9 cellular contexts compared by ENCODE assay signal in genomic region chr2:3659447-3660432, GRCh38. TPM values are rescaled to one million over a fixed set of nuclear protein-coding genes. Genes with fewer than 3 reads are reported as not detected.
DNase-seq lines count a peak whose midpoint lies in the region; ATAC-seq and TF ChIP-seq lines count a peak whose summit lies in the region.
"Had no signal": no experiment of that assay in that cellular context is flagged by ENCODE, and none has a peak within 500 bp of the region (broad histone marks: within the 10 kb centered on the region; RNA-seq: fewer than 3 reads in every experiment).

No MANE protein-coding gene starts in this region.

- peak overlapping the region; percentile 82 for H3K9ac ChIP-seq in OCI-LY1 (ENCODE audit: low read length)

- no peak overlapping the region for H3K27ac Mint-ChIP-seq in endothelial cell (ENCODE audit: unreplicated experiment)

- intact Hi-C loops in sciatic nerve (cut with DNase I): no loop called here

- H3F3A ChIP-seq in OCI-LY1 (ENCODE audit: insufficient read depth, low read length): peaks cover 8% of the 10 kb centered on the region

- no peaks in the 10 kb centered on the region for H3K9me2 ChIP-seq in OCI-LY1 (ENCODE audit: low read depth, low read length)

- TF ChIP-seq CTCF in OCI-LY1 (IDR thresholded peaks at IDR 0.05; ENCODE audit: low read length) (no peak), fibroblast of villous mesenchyme (IDR thresholded peaks at IDR 0.05; ENCODE audit: insufficient read depth, low read depth, low read length) (no peak), endothelial cell (IDR thresholded peaks at IDR 0.05; ENCODE audit: unreplicated experiment) (no peak)

- H3K27me3 Mint-ChIP-seq in endothelial cell (ENCODE audit: unreplicated experiment): peaks cover 3% of the 10 kb centered on the region

- H3K36me3 Mint-ChIP-seq in endothelial cell (ENCODE audit: low read depth, unreplicated experiment): no peaks in the 10 kb centered on the region

- H3K27ac ChIP-seq in OCI-LY1 (ENCODE audit: low read depth, low read length, poor library complexity, severe bottlenecking): peak overlapping the region; percentile 99

- H3K4me2 ChIP-seq in OCI-LY1 (ENCODE audit: low read length): peak overlapping the region; percentile 60

- DNase-seq in Kasumi-1 (lab: John Stamatoyannopoulos, UW) (peak; percentile 56 to 64), fibroblast of villous mesenchyme (ENCODE audit: low read depth) (peak; percentile 64), sciatic nerve (ENCODE audit: low spot score) (peak; percentile 47), DMS53 treated with DMSO at 0.1 percent for 48 hours (lab: John Stamatoyannopoulos, UW; ENCODE audit: unreplicated experiment) (no peak), endothelial cell (ENCODE audit: low spot score) (no peak), HAP-1 (ENCODE audit: low spot score in 2 of 2) (no peak)
- DNase-seq: MV-4-11 had no signal

- H3K9me3 Mint-ChIP-seq in endothelial cell (ENCODE audit: unreplicated experiment): no peaks in the 10 kb centered on the region

- H3K4me3 ChIP-seq in OCI-LY1 (ENCODE audit: low read depth, low read length, poor library complexity, severe bottlenecking) (peak overlapping the region; percentile 36), fibroblast of villous mesenchyme (ENCODE audit: low read depth, low read length) (no peak overlapping the region), HAP-1 (no peak overlapping the region)

- peaks cover 93% of the 10 kb centered on the region for H3K4me1 ChIP-seq in OCI-LY1 (ENCODE audit: insufficient read depth, low read length, severe bottlenecking)
- no peaks in the 10 kb centered on the region for H3K4me1 ChIP-seq in HAP-1

- no peaks in the 10 kb centered on the region for H3K36me3 ChIP-seq in OCI-LY1 (ENCODE audit: insufficient read depth, low read length)
- no peaks in the 10 kb centered on the region for H3K36me3 ChIP-seq in HAP-1 (replicated peaks)

- in situ Hi-C loops in HAP-1 (cut with MboI; ENCODE audit: low sequenced_read_pairs): loop anchor here (25.0 kb wide), 1 partner anchor 1547 kb away; no protein-coding TSS in a partner anchor

- ATAC-seq in sciatic nerve: peak; percentile 86

- H3K9me3 ChIP-seq in OCI-LY1 (ENCODE audit: low read length) (no peaks in the 10 kb centered on the region), HAP-1 (no peaks in the 10 kb centered on the region)

- H3K4me1 Mint-ChIP-seq in endothelial cell (ENCODE audit: unreplicated experiment): no peaks in the 10 kb centered on the region

- no peaks in the 10 kb centered on the region for H3K79me2 ChIP-seq in OCI-LY1 (ENCODE audit: insufficient read depth, low read length)

- no peak overlapping the region for H2AFZ ChIP-seq in OCI-LY1 (ENCODE audit: low read length)

- H4K20me1 ChIP-seq in OCI-LY1 (ENCODE audit: insufficient read depth, low read length): no peaks in the 10 kb centered on the region

- H3K27me3 ChIP-seq in OCI-LY1 (ENCODE audit: insufficient read depth, low read length): no peaks in the 10 kb centered on the region
- no peaks in the 10 kb centered on the region for H3K27me3 ChIP-seq in HAP-1 (ENCODE audit: low read depth)

- no peak overlapping the region for H3K4me3 Mint-ChIP-seq in endothelial cell (ENCODE audit: unreplicated experiment)

RNA-seq across cellular contexts. Expression of gene ALLC, which starts 1.7 kb away (rescaled TPM):
- total RNA-seq in fibroblast of villous mesenchyme (under 0.01 TPM in 1 of 2 replicates, not detected in the other), sciatic nerve (7.6 TPM), endothelial cell (ENCODE audit: unreplicated experiment) (0.26 TPM)

RNA-seq across cellular contexts. Expression of gene DCDC2C, which starts 43.6 kb away (rescaled TPM):
- total RNA-seq in fibroblast of villous mesenchyme: not detected in 2 replicates
- total RNA-seq in sciatic nerve: 4.6 TPM
- not detected for total RNA-seq in endothelial cell (ENCODE audit: unreplicated experiment)
- total RNA-seq: kidney epithelial cell had no signal

Comparison
In these comparisons a context has a peak if more than half of its experiments do, and no peak if none do; other contexts are left out.
1. DNase-seq: peak in Kasumi-1 (2 of 2), fibroblast of villous mesenchyme (single experiment) and sciatic nerve (single experiment); none in DMS53 treated with DMSO at 0.1 percent for 48 hours (single experiment), endothelial cell (single experiment) and HAP-1 (0 of 2).